Comparison of ENCODE assay signal across 10 cellular contexts in the genomic region with DNA sequence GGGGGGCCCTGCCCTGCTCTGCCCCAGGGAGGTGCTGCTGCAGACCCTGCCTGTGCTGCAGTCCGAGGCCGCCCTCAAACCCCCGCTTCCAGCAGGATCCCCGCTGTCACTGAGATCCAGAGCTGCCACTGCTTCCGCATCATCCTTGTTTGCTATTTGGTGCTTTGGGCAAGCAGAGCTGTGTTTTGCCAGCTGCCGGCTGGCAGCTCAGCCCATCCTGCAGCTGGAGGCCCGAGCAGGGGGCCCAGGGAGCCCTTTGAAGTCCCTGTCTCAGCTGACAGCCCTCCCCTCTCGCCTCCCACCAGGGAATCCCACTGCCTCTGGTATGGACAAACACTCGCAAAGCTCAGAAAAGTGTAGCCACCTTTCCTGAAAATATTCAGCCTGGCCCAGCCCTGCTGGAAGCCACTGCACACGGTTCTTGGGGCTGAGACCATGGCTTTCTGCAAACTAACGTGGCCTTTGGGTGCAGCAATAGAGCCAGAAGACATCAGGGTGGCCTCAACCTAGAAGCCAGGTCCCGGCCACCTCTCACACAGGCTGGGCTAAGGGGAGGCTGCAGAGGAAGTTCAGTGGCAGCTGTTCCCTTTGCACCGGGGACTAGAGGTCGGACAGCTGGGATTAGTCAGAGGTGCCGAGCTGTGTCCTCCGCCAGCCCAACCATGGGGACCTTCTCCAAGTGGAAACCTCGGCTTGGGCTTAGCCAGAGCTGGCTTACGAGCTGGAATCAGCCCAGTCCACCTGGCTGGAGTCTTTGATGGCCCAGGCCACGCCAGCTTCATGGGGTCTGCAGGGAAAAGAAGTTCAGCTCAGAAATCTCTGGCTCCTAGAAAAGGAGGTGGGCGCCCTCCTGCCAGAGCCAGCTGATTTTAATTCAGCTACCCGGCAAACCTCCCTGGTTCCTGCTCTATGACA.
DNase-seq lines count a peak whose midpoint lies in the region; TF ChIP-seq lines count a peak whose summit lies in the region.
"Had no signal": no experiment of that assay in that cellular context is flagged by ENCODE, and none has a peak within 500 bp of the region (broad histone marks: within the 10 kb centered on the region; RNA-seq: fewer than 3 reads in every experiment).

No MANE protein-coding gene starts in this region.

- H3K4me1 Mint-ChIP-seq in nephron = peaks cover 34% of the 10 kb centered on the region

- DNase-seq in COR-L47 (lab: John Stamatoyannopoulos, UW) (peak; percentile 81), NCI-H2196 (lab: John Stamatoyannopoulos, UW; ENCODE audit: unreplicated experiment) (peak; percentile 21), dermis microvascular lymphatic vessel endothelial cell (ENCODE audit: low read depth in 2 of 2) (peak; percentile 76 to 92), 8988T (no peak), HuH-7 (ENCODE audit: low spot score) (no peak), HuH-7.5 (ENCODE audit: low spot score) (no peak)
- no peak for DNase-seq in activated CD8-positive, alpha-beta memory T cell treated with anti-CD3 and anti-CD28 coated beads, Interleukin-2, amount 50 U/mL, for 4 hours
- DNase-seq: activated CD4-positive, alpha-beta T cell treated with anti-CD3 and anti-CD28 coated beads, Interleukin-2, amount 50 U/mL, for 4 hours; NCI-H187 had no signal

- H3K36me3 Mint-ChIP-seq in nephron (ENCODE audit: low read depth) = no peaks in the 10 kb centered on the region

- H3K27ac Mint-ChIP-seq in nephron = peak overlapping the region; percentile 71 to 94 (median 91)

- H3K4me3 Mint-ChIP-seq in nephron = peak overlapping the region in 2 of 3 experiments; percentile 9 to 30

- TF ChIP-seq CTCF in nephron (IDR thresholded peaks at IDR 0.05; ENCODE audit: unreplicated experiment in 3 of 3) = no peak

- peaks cover 4% of the 10 kb centered on the region for H3K9me3 Mint-ChIP-seq in nephron

- peaks cover 13% of the 10 kb centered on the region for H3K27me3 Mint-ChIP-seq in nephron (ENCODE audit: low read depth)

Comparison
In these comparisons a context has a peak if more than half of its experiments do, and no peak if none do; other contexts are left out.
1. DNase-seq: peak in COR-L47 (single experiment), NCI-H2196 (single experiment) and dermis microvascular lymphatic vessel endothelial cell (2 of 2); none in 8988T (single experiment), HuH-7 (single experiment), HuH-7.5 (single experiment) and activated CD8-positive, alpha-beta memory T cell treated with anti-CD3 and anti-CD28 coated beads, Interleukin-2, amount 50 U/mL, for 4 hours (single experiment).